21 cellular contexts compared by ENCODE assay signal in genomic region chr10:43825984-43826383, GRCh38.
"Had no signal": no experiment of that assay in that cellular context is flagged by ENCODE, and none has a peak within 500 bp of the region (broad histone marks: within the 10 kb centered on the region; RNA-seq: fewer than 3 reads in every experiment).

No MANE protein-coding gene starts in this region.

- H3K4me1 ChIP-seq: parathyroid adenoma, psoas muscle had no signal

- H3K27ac ChIP-seq: parathyroid adenoma, VCaP had no signal

- H3K4me3 ChIP-seq: adrenal gland, psoas muscle, tibial nerve had no signal

- ATAC-seq: activated T-cell treated with anti-CD3 and anti-CD28 coated beads, Interleukin-2, amount 50 U/mL, for 72 hours; naive thymus-derived CD4-positive, alpha-beta T cell; psoas muscle had no signal

- DNase-seq: activated CD4-positive, alpha-beta T cell treated with anti-CD3 and anti-CD28 coated beads for 4 hours; activated CD4-positive, alpha-beta T cell treated with anti-CD3 and anti-CD28 coated beads, Interleukin-2, amount 50 U/mL, for 4 hours; activated naive CD4-positive, alpha-beta T cell treated with Interleukin-2 at 50 U/mL for 16 hours; activated naive CD8-positive, alpha-beta T cell treated with anti-CD3 and anti-CD28 coated beads for 36 hours; activated T-cell treated with anti-CD3 and anti-CD28 coated beads for 4 hours; activated T-cell treated with anti-CD3 and anti-CD28 coated beads, Interleukin-2, amount 50 U/mL, for 72 hours; adrenal gland; aorta; caudate nucleus; foreskin fibroblast; midbrain; naive thymus-derived CD4-positive, alpha-beta T cell; nucleus accumbens; psoas muscle; stimulated activated CD4-positive, alpha-beta T cell treated with anti-CD3 and anti-CD28 coated beads, Interleukin-12 subunit alpha, Interleukin-12 subunit beta, amount 100 ng/mL, for 4 hours; stimulated activated CD4-positive, alpha-beta T cell treated with anti-CD3 and anti-CD28 coated beads, Interleukin-4, amount 100 ng/mL, for 1 hour; substantia nigra had no signal

- H3K27me3 ChIP-seq: adrenal gland, tibial nerve had no signal

- H3K9me3 ChIP-seq: adrenal gland, psoas muscle had no signal

- FAIRE-seq: endothelial cell of umbilical vein had no signal

- H3K36me3 ChIP-seq: adrenal gland, tibial nerve had no signal
